ENCODE assay signal across 18 cellular contexts in the genomic region with DNA sequence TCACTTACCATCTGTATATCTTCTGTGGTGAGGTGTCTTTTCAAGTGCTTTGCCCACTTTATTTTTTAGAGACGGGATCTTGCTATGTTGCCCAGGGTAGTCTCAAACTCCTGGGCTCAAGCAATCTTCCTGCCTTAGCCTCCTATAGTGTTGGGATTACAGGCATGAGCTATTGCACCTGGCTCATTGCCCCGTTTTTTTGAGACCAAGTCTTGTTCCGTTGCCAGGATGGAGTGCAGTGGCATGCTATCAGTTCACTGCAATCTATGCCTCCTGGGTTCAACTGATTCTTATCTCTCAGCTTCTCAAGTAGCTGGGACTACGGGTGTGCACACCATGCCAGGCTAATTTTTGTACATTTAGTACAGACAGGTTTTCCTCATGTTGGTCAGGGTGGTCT. TPM values are rescaled to one million over a fixed set of nuclear protein-coding genes. Genes with fewer than 3 reads are reported as not detected.
DNase-seq lines count a peak whose midpoint lies in the region; ATAC-seq and TF ChIP-seq lines count a peak whose summit lies in the region.
"Had no signal": no experiment of that assay in that cellular context is flagged by ENCODE, and none has a peak within 500 bp of the region (broad histone marks: within the 10 kb centered on the region; RNA-seq: fewer than 3 reads in every experiment).

No MANE protein-coding gene starts in this region.

- H3K27ac Mint-ChIP-seq in activated naive CD8-positive, alpha-beta T cell treated with anti-CD3 and anti-CD28 coated beads, Interleukin-2, amount 50 U/mL, for 24 hours, result peak overlapping the region; percentile 15
- no peak overlapping the region for H3K27ac Mint-ChIP-seq in activated naive CD8-positive, alpha-beta T cell treated with anti-CD3 and anti-CD28 coated beads for 36 hours
- no peak overlapping the region for H3K27ac Mint-ChIP-seq in activated naive CD4-positive, alpha-beta T cell treated with anti-CD3 and anti-CD28 coated beads for 36 hours
- H3K27ac Mint-ChIP-seq: CD4-positive, alpha-beta T cell; CD8-positive, alpha-beta T cell had no signal

- TF ChIP-seq POLR2A in right lobe of liver (IDR thresholded peaks at IDR 0.05), result no peak

- H3K36me3 ChIP-seq in right lobe of liver, result peaks cover 0 to 10% (median 1%) of the 10 kb centered on the region in 4 donors

- H3K4me3 Mint-ChIP-seq in activated naive CD8-positive, alpha-beta T cell treated with anti-CD3 and anti-CD28 coated beads, Interleukin-2, amount 50 U/mL, for 24 hours, result no peak overlapping the region
- no peak overlapping the region for H3K4me3 Mint-ChIP-seq in activated naive CD8-positive, alpha-beta T cell treated with anti-CD3 and anti-CD28 coated beads for 36 hours
- no peak overlapping the region for H3K4me3 Mint-ChIP-seq in activated naive CD4-positive, alpha-beta T cell treated with anti-CD3 and anti-CD28 coated beads for 36 hours
- H3K4me3 Mint-ChIP-seq: B cell; CD4-positive, alpha-beta T cell; CD8-positive, alpha-beta T cell had no signal

- DNase-seq in activated naive CD8-positive, alpha-beta T cell treated with anti-CD3 and anti-CD28 coated beads, Interleukin-2, amount 50 U/mL, for 24 hours, result no peak
- DNase-seq in activated naive CD8-positive, alpha-beta T cell treated with anti-CD3 and anti-CD28 coated beads for 36 hours, result no peak
- DNase-seq in left lobe of liver (ENCODE audit: low spot score) (no peak), right lobe of liver (no peak), SKM-1 treated with dmso at 0.1 percent for 144 hours (lab: John Stamatoyannopoulos, UW; ENCODE audit: unreplicated experiment) (no peak)
- DNase-seq in activated naive CD4-positive, alpha-beta T cell treated with anti-CD3 and anti-CD28 coated beads for 36 hours, result no peak
- DNase-seq: AML-193; Caco-2; Calu3; CD4-positive, alpha-beta T cell; CD8-positive, alpha-beta T cell; DMS79 treated with DMSO at 0.1 percent for 48 hours; GF-D8 had no signal

- no peaks in the 10 kb centered on the region for H3K27me3 Mint-ChIP-seq in activated naive CD8-positive, alpha-beta T cell treated with anti-CD3 and anti-CD28 coated beads, Interleukin-2, amount 50 U/mL, for 24 hours
- H3K27me3 Mint-ChIP-seq in activated naive CD8-positive, alpha-beta T cell treated with anti-CD3 and anti-CD28 coated beads for 36 hours, result no peaks in the 10 kb centered on the region
- H3K27me3 Mint-ChIP-seq in activated naive CD4-positive, alpha-beta T cell treated with anti-CD3 and anti-CD28 coated beads for 36 hours (ENCODE audit: low read depth), result no peaks in the 10 kb centered on the region
- H3K27me3 Mint-ChIP-seq: B cell; CD4-positive, alpha-beta T cell had no signal

- H3K9me3 Mint-ChIP-seq in activated naive CD8-positive, alpha-beta T cell treated with anti-CD3 and anti-CD28 coated beads, Interleukin-2, amount 50 U/mL, for 24 hours, result no peaks in the 10 kb centered on the region
- no peaks in the 10 kb centered on the region for H3K9me3 Mint-ChIP-seq in activated naive CD8-positive, alpha-beta T cell treated with anti-CD3 and anti-CD28 coated beads for 36 hours
- no peaks in the 10 kb centered on the region for H3K9me3 Mint-ChIP-seq in activated naive CD4-positive, alpha-beta T cell treated with anti-CD3 and anti-CD28 coated beads for 36 hours
- H3K9me3 Mint-ChIP-seq: CD4-positive, alpha-beta T cell; CD8-positive, alpha-beta T cell had no signal

- H3K4me3 ChIP-seq in right lobe of liver, result no peak overlapping the region
- H3K4me3 ChIP-seq: A549; BLaER1 treated with 17β-estradiol and CSF1 and Interleukin-3, amounts not matched to agents 10 nM and 100 nM had no signal

- no peak overlapping the region for H3K27ac ChIP-seq in right lobe of liver
- H3K27ac ChIP-seq: 22Rv1; A549; BLaER1 treated with 17β-estradiol and CSF1 and Interleukin-3, amounts not matched to agents 10 nM and 100 nM; C4-2B had no signal

- intact Hi-C loops in right lobe of liver (cut with DNase I), result no loop called here
- intact Hi-C loops in activated naive CD4-positive, alpha-beta T cell treated with anti-CD3 and anti-CD28 coated beads for 36 hours (cut with micrococcal nuclease), result no loop called here

- H3K36me3 Mint-ChIP-seq in activated naive CD8-positive, alpha-beta T cell treated with anti-CD3 and anti-CD28 coated beads, Interleukin-2, amount 50 U/mL, for 24 hours (ENCODE audit: low read depth), result peaks cover 80% of the 10 kb centered on the region
- peaks cover 63% of the 10 kb centered on the region for H3K36me3 Mint-ChIP-seq in activated naive CD8-positive, alpha-beta T cell treated with anti-CD3 and anti-CD28 coated beads for 36 hours
- H3K36me3 Mint-ChIP-seq in activated naive CD4-positive, alpha-beta T cell treated with anti-CD3 and anti-CD28 coated beads for 36 hours (ENCODE audit: low read depth), result peaks cover 60% of the 10 kb centered on the region

- TF ChIP-seq CTCF in right lobe of liver (IDR thresholded peaks at IDR 0.05), result no peak

- H3K4me1 Mint-ChIP-seq in activated naive CD8-positive, alpha-beta T cell treated with anti-CD3 and anti-CD28 coated beads, Interleukin-2, amount 50 U/mL, for 24 hours, result no peaks in the 10 kb centered on the region
- H3K4me1 Mint-ChIP-seq in activated naive CD8-positive, alpha-beta T cell treated with anti-CD3 and anti-CD28 coated beads for 36 hours, result no peaks in the 10 kb centered on the region
- no peaks in the 10 kb centered on the region for H3K4me1 Mint-ChIP-seq in activated naive CD4-positive, alpha-beta T cell treated with anti-CD3 and anti-CD28 coated beads for 36 hours (ENCODE audit: low read depth)
- H3K4me1 Mint-ChIP-seq: B cell had no signal

- peaks cover 0 to 30% (median 15%) of the 10 kb centered on the region in 4 donors for H3K4me1 ChIP-seq in right lobe of liver
- H3K4me1 ChIP-seq: A549; BLaER1 treated with 17β-estradiol and CSF1 and Interleukin-3, amounts not matched to agents 10 nM and 100 nM; Caco-2 had no signal

- H3K9me3 ChIP-seq in right lobe of liver, result no peaks in the 10 kb centered on the region
- H3K9me3 ChIP-seq: A549, Caco-2 had no signal

- H3K27me3 ChIP-seq in right lobe of liver, result no peaks in the 10 kb centered on the region
- H3K27me3 ChIP-seq: BLaER1 treated with 17β-estradiol and CSF1 and Interleukin-3, amounts not matched to agents 10 nM and 100 nM had no signal

- 52% methylated on average over 4 of the region's 4 CpGs for WGBS in right lobe of liver (ENCODE audit: insufficient coverage, low coverage, low lambda C conversion rate, missing lambda C conversion rate)

- ATAC-seq in activated naive CD8-positive, alpha-beta T cell treated with anti-CD3 and anti-CD28 coated beads, Interleukin-2, amount 50 U/mL, for 24 hours, result no peak
- ATAC-seq in left lobe of liver (peak; percentile 60), right lobe of liver (peak; percentile 41 to 72 (median 58))
- ATAC-seq: A549; CD8-positive, alpha-beta T cell had no signal

- CTCF ChIA-PET in activated naive CD4-positive, alpha-beta T cell treated with anti-CD3 and anti-CD28 coated beads for 36 hours (lab: Charles Lee), result no interaction called here

RNA-seq across cellular contexts. Expression of a gene that starts 52.5 kb away (rescaled TPM):
- 1 to 10 TPM; 6.9 to 7.9 TPM for total RNA-seq in activated naive CD8-positive, alpha-beta T cell treated with anti-CD3 and anti-CD28 coated beads for 36 hours
- 6.6 TPM for total RNA-seq in left lobe of liver
- total RNA-seq in right lobe of liver, result 1 to 10 TPM; 4.9 to 6.8 (median 5.5) TPM
- total RNA-seq in activated naive CD4-positive, alpha-beta T cell treated with anti-CD3 and anti-CD28 coated beads for 36 hours, result 10 to 100 TPM; 13.5 to 15.7 TPM
